In genomic region chr5:137565450-137565849, GRCh38 we compare ENCODE assay signal across 25 cellular contexts.
A peak's percentile ranks its signal among the peaks of the same experiment; 100 is the strongest.
DNase-seq lines count a peak whose midpoint lies in the region; ATAC-seq and TF ChIP-seq lines count a peak whose summit lies in the region.
"Had no signal": no experiment of that assay in that cellular context is flagged by ENCODE, and none has a peak within 500 bp of the region (broad histone marks: within the 10 kb centered on the region; RNA-seq: fewer than 3 reads in every experiment).

No MANE protein-coding gene starts in this region.

- H3K27me3 ChIP-seq in CD8-positive, alpha-beta T cell (ENCODE audit: insufficient read depth, low read length), result no peaks in the 10 kb centered on the region
- H3K27me3 ChIP-seq: ascending aorta had no signal

- no peaks in the 10 kb centered on the region for H3K4me1 ChIP-seq in CD8-positive, alpha-beta T cell (ENCODE audit: insufficient read depth, low read length)
- H3K4me1 ChIP-seq: parathyroid adenoma had no signal

- DNase-seq in EH (ENCODE audit: low read depth) (peak; percentile 95), LHCN-M2 (ENCODE audit: low read depth) (peak; percentile 20), fibroblast of gingiva (ENCODE audit: low read depth) (peak; percentile 9), skeletal muscle cell (ENCODE audit: low read depth) (peak; percentile 86), left cardiac atrium (no peak)
- no peak for DNase-seq in CD8-positive, alpha-beta T cell
- DNase-seq: activated CD4-positive, alpha-beta T cell treated with anti-CD3 and anti-CD28 coated beads, Interleukin-2, amount 50 U/mL, for 4 hours; activated naive CD4-positive, alpha-beta T cell treated with Interleukin-2 at 50 U/mL for 16 hours; endodermal cell; hippocampal formation; islet precursor cell; KG1; NCI-H1092; NCI-H2081 treated with DMSO at 0.1 percent for 48 hours; stimulated activated CD4-positive, alpha-beta T cell treated with anti-CD3 and anti-CD28 coated beads, Interleukin-2, amount 100 ng/mL, for 48 hours; stomach; T-helper 1 cell had no signal

- H3K4me3 ChIP-seq in skeletal muscle cell (ENCODE audit: low read depth, low read length), result no peak overlapping the region
- H3K4me3 ChIP-seq in CD8-positive, alpha-beta T cell (ENCODE audit: low read depth, low read length), result no peak overlapping the region
- H3K4me3 ChIP-seq: ascending aorta, lung, stomach had no signal

- no peak overlapping the region for H3K27ac ChIP-seq in CD8-positive, alpha-beta T cell (ENCODE audit: low read depth, low read length)
- H3K27ac ChIP-seq: ascending aorta, C4-2B, parathyroid adenoma, stomach had no signal

- H3K27ac Mint-ChIP-seq in CD8-positive, alpha-beta T cell, result no peak overlapping the region

- no peaks in the 10 kb centered on the region for H3K36me3 Mint-ChIP-seq in CD8-positive, alpha-beta T cell
- H3K36me3 Mint-ChIP-seq: type B pancreatic cell had no signal

- no peak for ATAC-seq in GM18858 (IDR thresholded peaks at IDR 0.05; ENCODE audit: unreplicated experiment)
- ATAC-seq in left cardiac atrium, result no peak
- ATAC-seq in GM21717 (IDR thresholded peaks at IDR 0.05; ENCODE audit: unreplicated experiment), result no peak
- ATAC-seq in CD8-positive, alpha-beta T cell, result no peak
- ATAC-seq: Right ventricle myocardium inferior had no signal

- no peaks in the 10 kb centered on the region for H3K9me3 ChIP-seq in CD8-positive, alpha-beta T cell (ENCODE audit: low read length)
- H3K9me3 ChIP-seq: ascending aorta, stomach had no signal

- H3K4me1 Mint-ChIP-seq in CD8-positive, alpha-beta T cell (ENCODE audit: low read depth), result peaks cover 2% of the 10 kb centered on the region
- H3K4me1 Mint-ChIP-seq: endodermal cell had no signal

- no peak overlapping the region for H3K4me3 Mint-ChIP-seq in CD8-positive, alpha-beta T cell
- H3K4me3 Mint-ChIP-seq: endodermal cell, type B pancreatic cell had no signal

- intact Hi-C loops in left cardiac atrium (cut with DNase I), result no loop called here
- intact Hi-C loops in CD8-positive, alpha-beta T cell (cut with DNase I, micrococcal nuclease), result no loop called here

- no peak for TF ChIP-seq CTCF in CD8-positive, alpha-beta T cell (IDR thresholded peaks at IDR 0.05)

- H3K9me3 Mint-ChIP-seq in CD8-positive, alpha-beta T cell, result no peaks in the 10 kb centered on the region
- H3K9me3 Mint-ChIP-seq: endodermal cell, type B pancreatic cell had no signal

- CTCF ChIA-PET in CD8-positive, alpha-beta T cell (lab: Charles Lee), result no interaction called here

- no peaks in the 10 kb centered on the region for H3K36me3 ChIP-seq in CD8-positive, alpha-beta T cell (ENCODE audit: insufficient read depth, low read length)
- H3K36me3 ChIP-seq: ascending aorta, stomach had no signal

- H3K27me3 Mint-ChIP-seq in CD8-positive, alpha-beta T cell (ENCODE audit: low read depth), result peaks cover 26% of the 10 kb centered on the region

- POLR2A ChIA-PET in CD8-positive, alpha-beta T cell (lab: Charles Lee), result no interaction called here

Comparison
In these comparisons a context has a peak if more than half of its experiments do, and no peak if none do; other contexts are left out.
1. DNase-seq: peak in EH (single experiment), LHCN-M2 (single experiment), fibroblast of gingiva (single experiment) and skeletal muscle cell (single experiment); none in left cardiac atrium (single experiment) and CD8-positive, alpha-beta T cell (0 of 7).